In the genomic region with DNA sequence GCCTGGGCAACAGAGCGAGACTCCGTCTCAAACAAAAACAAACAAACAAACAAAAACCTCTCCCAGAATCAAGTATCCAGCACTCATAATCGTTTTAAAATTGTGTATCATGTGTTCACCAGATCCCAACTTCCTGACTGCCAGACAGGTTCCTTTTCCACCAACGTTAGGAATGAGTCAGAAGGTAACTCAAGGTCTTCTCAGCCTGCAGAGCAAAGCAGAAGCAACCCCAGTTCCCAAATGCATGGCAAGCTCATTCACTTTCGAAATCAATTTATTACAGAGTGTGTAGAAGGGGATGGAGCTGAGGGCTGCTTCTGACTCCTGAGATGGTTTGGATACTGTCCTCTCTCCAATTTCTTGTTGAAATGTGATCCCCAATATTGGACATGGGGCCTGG, we compare ENCODE assay signal across 19 cellular contexts.
DNase-seq lines count a peak whose midpoint lies in the region; ATAC-seq, FAIRE-seq and TF ChIP-seq lines count a peak whose summit lies in the region.
"Had no signal": no experiment of that assay in that cellular context is flagged by ENCODE, and none has a peak within 500 bp of the region (broad histone marks: within the 10 kb centered on the region; RNA-seq: fewer than 3 reads in every experiment).

No MANE protein-coding gene starts in this region.

- H3K4me3 ChIP-seq in right lobe of liver (no peak overlapping the region), ovary (no peak overlapping the region)
- H3K4me3 ChIP-seq in naive thymus-derived CD4-positive, alpha-beta T cell (ENCODE audit: low read length), result no peak overlapping the region
- H3K4me3 ChIP-seq: neural progenitor cell, sigmoid colon, suprapubic skin had no signal

- intact Hi-C loops in right lobe of liver (cut with DNase I) (no loop called here), ovary (cut with DNase I) (loop anchor here in 1 of 4 donors (5.0 kb wide), 1 partner anchor 178 kb away; no protein-coding TSS in a partner anchor)
- intact Hi-C loops in naive thymus-derived CD4-positive, alpha-beta T cell (cut with micrococcal nuclease), result no loop called here

- H3K4me1 Mint-ChIP-seq in naive thymus-derived CD4-positive, alpha-beta T cell, result no peaks in the 10 kb centered on the region
- H3K4me1 Mint-ChIP-seq: activated B cell treated with CpG ODN at 0.5 μM for 24 hours; activated T-helper 17 cell treated with anti-CD3 and anti-CD28 coated beads, Interleukin-2, amount 50 U/mL, for 72 hours; neural progenitor cell had no signal

- H3K36me3 Mint-ChIP-seq in naive thymus-derived CD4-positive, alpha-beta T cell, result no peaks in the 10 kb centered on the region
- H3K36me3 Mint-ChIP-seq: neural progenitor cell had no signal

- FAIRE-seq in HTR-8/SVneo (lab: Jason Lieb, UNC), result no peak
- FAIRE-seq: colon, G401.6 had no signal

- H3K9me3 ChIP-seq in right lobe of liver, result no peaks in the 10 kb centered on the region
- no peaks in the 10 kb centered on the region for H3K9me3 ChIP-seq in ovary
- no peaks in the 10 kb centered on the region for H3K9me3 ChIP-seq in naive thymus-derived CD4-positive, alpha-beta T cell (ENCODE audit: control insufficient read depth in 2 of 3, low read length in 3 of 3)
- H3K9me3 ChIP-seq: sigmoid colon, suprapubic skin had no signal

- peak; percentile 54 to 76 (median 69) for ATAC-seq in right lobe of liver
- no peak for ATAC-seq in naive thymus-derived CD4-positive, alpha-beta T cell
- ATAC-seq: activated T-helper 17 cell treated with anti-CD3 and anti-CD28 coated beads, Interleukin-2, amount 50 U/mL, for 72 hours had no signal

- no peak overlapping the region for H3K27ac ChIP-seq in right lobe of liver
- no peak overlapping the region for H3K27ac ChIP-seq in ovary
- H3K27ac ChIP-seq in RWPE1, result no peak overlapping the region
- no peak overlapping the region for H3K27ac ChIP-seq in naive thymus-derived CD4-positive, alpha-beta T cell (ENCODE audit: low read depth, low read length)
- H3K27ac ChIP-seq: neural progenitor cell, sigmoid colon, suprapubic skin had no signal

- no peaks in the 10 kb centered on the region for H3K27me3 ChIP-seq in right lobe of liver
- H3K27me3 ChIP-seq in ovary, result no peaks in the 10 kb centered on the region
- no peaks in the 10 kb centered on the region for H3K27me3 ChIP-seq in naive thymus-derived CD4-positive, alpha-beta T cell (ENCODE audit: control insufficient read depth in 2 of 2, insufficient read depth in 2 of 2, low read length in 2 of 2)
- H3K27me3 ChIP-seq: neural progenitor cell, sigmoid colon, suprapubic skin had no signal

- no peak for TF ChIP-seq EP300 in ovary (IDR thresholded peaks at IDR 0.05)

- CTCF ChIA-PET in RWPE1 (lab: Yijun Ruan, JAX), result no interaction called here
- CTCF ChIA-PET in naive thymus-derived CD4-positive, alpha-beta T cell (lab: Charles Lee), result no interaction called here

- POLR2A ChIA-PET in RWPE1 (lab: Yijun Ruan, JAX; ENCODE audit: low non-redundant PET), result no interaction called here
- POLR2A ChIA-PET in naive thymus-derived CD4-positive, alpha-beta T cell (lab: Charles Lee), result no interaction called here

- peaks cover 0 to 14% (median 4%) of the 10 kb centered on the region in 5 donors for H3K27me3 Mint-ChIP-seq in naive thymus-derived CD4-positive, alpha-beta T cell
- H3K27me3 Mint-ChIP-seq: activated B cell treated with CpG ODN at 0.5 μM for 24 hours had no signal

- H3K9me3 Mint-ChIP-seq in naive thymus-derived CD4-positive, alpha-beta T cell, result peaks cover 0 to 3% (median 0%) of the 10 kb centered on the region in 11 donors
- H3K9me3 Mint-ChIP-seq: activated B cell treated with CpG ODN at 0.5 μM for 24 hours; activated T-helper 17 cell treated with anti-CD3 and anti-CD28 coated beads, Interleukin-2, amount 50 U/mL, for 72 hours; neural progenitor cell had no signal

- H3K36me3 ChIP-seq in right lobe of liver (no peaks in the 10 kb centered on the region), ovary (no peaks in the 10 kb centered on the region)
- H3K36me3 ChIP-seq in naive thymus-derived CD4-positive, alpha-beta T cell (ENCODE audit: control insufficient read depth in 2 of 3, insufficient read depth in 3 of 3, low read length in 3 of 3), result no peaks in the 10 kb centered on the region
- H3K36me3 ChIP-seq: neural progenitor cell, sigmoid colon, suprapubic skin had no signal

- no peak overlapping the region for H3K4me3 Mint-ChIP-seq in naive thymus-derived CD4-positive, alpha-beta T cell
- H3K4me3 Mint-ChIP-seq: activated B cell treated with CpG ODN at 0.5 μM for 24 hours; activated T-helper 17 cell treated with anti-CD3 and anti-CD28 coated beads, Interleukin-2, amount 50 U/mL, for 72 hours; neural progenitor cell had no signal

- H3K4me1 ChIP-seq in right lobe of liver (peaks cover 0 to 7% (median 3%) of the 10 kb centered on the region in 4 donors), ovary (ENCODE audit: insufficient read depth) (peaks cover 2% of the 10 kb centered on the region)
- H3K4me1 ChIP-seq in naive thymus-derived CD4-positive, alpha-beta T cell (ENCODE audit: control insufficient read depth in 2 of 2, insufficient read depth in 2 of 2, low read length in 2 of 2), result no peaks in the 10 kb centered on the region
- H3K4me1 ChIP-seq: neural progenitor cell, sigmoid colon had no signal

- H3K27ac Mint-ChIP-seq in naive thymus-derived CD4-positive, alpha-beta T cell, result no peak overlapping the region
- H3K27ac Mint-ChIP-seq: activated B cell treated with CpG ODN at 0.5 μM for 24 hours; activated T-helper 17 cell treated with anti-CD3 and anti-CD28 coated beads, Interleukin-2, amount 50 U/mL, for 72 hours; neural progenitor cell had no signal

- no peak for TF ChIP-seq POLR2A in right lobe of liver (IDR thresholded peaks at IDR 0.05)
- TF ChIP-seq POLR2A in ovary (IDR thresholded peaks at IDR 0.05), result no peak

- TF ChIP-seq CTCF in right lobe of liver (IDR thresholded peaks at IDR 0.05) (no peak), ovary (IDR thresholded peaks at IDR 0.05) (no peak), RWPE1 (conservative IDR thresholded peaks at IDR 0.05; ENCODE audit: low read depth) (no peak)

- DNase-seq in ELR (ENCODE audit: low read depth) (peak; percentile 10), HTR-8/SVneo (ENCODE audit: insufficient read length, low spot score) (peak; percentile 23), amniotic epithelial cell (ENCODE audit: low read depth) (peak; percentile 55), right lobe of liver (no peak), occipital lobe (lab: John Stamatoyannopoulos, UW) (no peak), ovary (no peak), RWPE1 (ENCODE audit: low spot score) (no peak)
- no peak for DNase-seq in naive thymus-derived CD4-positive, alpha-beta T cell
- DNase-seq: activated B cell treated with CpG ODN at 0.5 μM for 24 hours, amniotic stem cell, mesendoderm, NCI-H1092 treated with DMSO at 0.1 percent for 48 hours, sigmoid colon, T-helper 1 cell had no signal

- 59% methylated on average over 4 of the region's 5 CpGs for WGBS in right lobe of liver (ENCODE audit: insufficient coverage, low coverage, low lambda C conversion rate, missing lambda C conversion rate)
- WGBS in ovary, 3 donors, result 55 to 68% (median 64%) methylated on average over 5 of the region's 5 CpGs

Comparison
In these comparisons a context has a peak if more than half of its experiments do, and no peak if none do; other contexts are left out.
1. DNase-seq: peak in ELR (single experiment), HTR-8/SVneo (single experiment) and amniotic epithelial cell (single experiment); none in right lobe of liver (0 of 3), occipital lobe (single experiment), ovary (0 of 5), RWPE1 (single experiment) and naive thymus-derived CD4-positive, alpha-beta T cell (0 of 9).